Comparison of ENCODE assay signal across 1 cellular context in the genomic region with DNA sequence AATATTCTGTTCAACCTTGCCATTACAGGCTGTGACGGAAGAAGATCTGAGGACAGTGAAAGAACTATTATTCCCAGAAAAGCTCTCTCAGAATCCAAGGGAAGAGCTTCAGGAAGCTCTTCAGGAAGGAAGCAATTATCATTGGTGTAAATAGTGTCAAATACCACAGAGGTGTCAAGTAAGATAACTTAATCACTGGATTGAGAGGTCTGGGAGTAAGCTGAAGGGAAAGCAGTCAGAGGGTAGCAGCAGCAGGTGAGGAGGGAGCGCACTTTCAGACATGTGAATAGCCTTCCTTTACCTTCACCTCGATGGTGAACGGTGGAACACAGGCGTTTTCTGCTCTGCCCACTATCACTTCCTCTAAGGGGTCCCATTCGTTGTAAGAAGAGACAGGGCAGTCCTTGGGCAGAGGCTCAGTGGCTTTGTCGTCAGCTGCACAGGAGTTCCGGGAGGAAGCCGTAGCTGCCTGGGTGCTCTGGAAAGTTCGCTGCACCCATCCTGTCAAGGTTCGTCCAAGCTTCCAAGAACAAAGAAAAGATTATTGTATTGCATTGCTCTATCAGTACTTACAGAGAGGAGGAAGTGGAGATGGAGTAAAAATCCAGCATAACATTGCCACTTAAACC.
TF ChIP-seq lines count a peak whose summit lies in the region.

No MANE protein-coding gene starts in this region.

TF ChIP-seq in GM23338, 12 proteins besides CTCF, POLR2A, EP300 and RAD21 (continued from another document):
- TF ChIP-seq, protein P1, sequence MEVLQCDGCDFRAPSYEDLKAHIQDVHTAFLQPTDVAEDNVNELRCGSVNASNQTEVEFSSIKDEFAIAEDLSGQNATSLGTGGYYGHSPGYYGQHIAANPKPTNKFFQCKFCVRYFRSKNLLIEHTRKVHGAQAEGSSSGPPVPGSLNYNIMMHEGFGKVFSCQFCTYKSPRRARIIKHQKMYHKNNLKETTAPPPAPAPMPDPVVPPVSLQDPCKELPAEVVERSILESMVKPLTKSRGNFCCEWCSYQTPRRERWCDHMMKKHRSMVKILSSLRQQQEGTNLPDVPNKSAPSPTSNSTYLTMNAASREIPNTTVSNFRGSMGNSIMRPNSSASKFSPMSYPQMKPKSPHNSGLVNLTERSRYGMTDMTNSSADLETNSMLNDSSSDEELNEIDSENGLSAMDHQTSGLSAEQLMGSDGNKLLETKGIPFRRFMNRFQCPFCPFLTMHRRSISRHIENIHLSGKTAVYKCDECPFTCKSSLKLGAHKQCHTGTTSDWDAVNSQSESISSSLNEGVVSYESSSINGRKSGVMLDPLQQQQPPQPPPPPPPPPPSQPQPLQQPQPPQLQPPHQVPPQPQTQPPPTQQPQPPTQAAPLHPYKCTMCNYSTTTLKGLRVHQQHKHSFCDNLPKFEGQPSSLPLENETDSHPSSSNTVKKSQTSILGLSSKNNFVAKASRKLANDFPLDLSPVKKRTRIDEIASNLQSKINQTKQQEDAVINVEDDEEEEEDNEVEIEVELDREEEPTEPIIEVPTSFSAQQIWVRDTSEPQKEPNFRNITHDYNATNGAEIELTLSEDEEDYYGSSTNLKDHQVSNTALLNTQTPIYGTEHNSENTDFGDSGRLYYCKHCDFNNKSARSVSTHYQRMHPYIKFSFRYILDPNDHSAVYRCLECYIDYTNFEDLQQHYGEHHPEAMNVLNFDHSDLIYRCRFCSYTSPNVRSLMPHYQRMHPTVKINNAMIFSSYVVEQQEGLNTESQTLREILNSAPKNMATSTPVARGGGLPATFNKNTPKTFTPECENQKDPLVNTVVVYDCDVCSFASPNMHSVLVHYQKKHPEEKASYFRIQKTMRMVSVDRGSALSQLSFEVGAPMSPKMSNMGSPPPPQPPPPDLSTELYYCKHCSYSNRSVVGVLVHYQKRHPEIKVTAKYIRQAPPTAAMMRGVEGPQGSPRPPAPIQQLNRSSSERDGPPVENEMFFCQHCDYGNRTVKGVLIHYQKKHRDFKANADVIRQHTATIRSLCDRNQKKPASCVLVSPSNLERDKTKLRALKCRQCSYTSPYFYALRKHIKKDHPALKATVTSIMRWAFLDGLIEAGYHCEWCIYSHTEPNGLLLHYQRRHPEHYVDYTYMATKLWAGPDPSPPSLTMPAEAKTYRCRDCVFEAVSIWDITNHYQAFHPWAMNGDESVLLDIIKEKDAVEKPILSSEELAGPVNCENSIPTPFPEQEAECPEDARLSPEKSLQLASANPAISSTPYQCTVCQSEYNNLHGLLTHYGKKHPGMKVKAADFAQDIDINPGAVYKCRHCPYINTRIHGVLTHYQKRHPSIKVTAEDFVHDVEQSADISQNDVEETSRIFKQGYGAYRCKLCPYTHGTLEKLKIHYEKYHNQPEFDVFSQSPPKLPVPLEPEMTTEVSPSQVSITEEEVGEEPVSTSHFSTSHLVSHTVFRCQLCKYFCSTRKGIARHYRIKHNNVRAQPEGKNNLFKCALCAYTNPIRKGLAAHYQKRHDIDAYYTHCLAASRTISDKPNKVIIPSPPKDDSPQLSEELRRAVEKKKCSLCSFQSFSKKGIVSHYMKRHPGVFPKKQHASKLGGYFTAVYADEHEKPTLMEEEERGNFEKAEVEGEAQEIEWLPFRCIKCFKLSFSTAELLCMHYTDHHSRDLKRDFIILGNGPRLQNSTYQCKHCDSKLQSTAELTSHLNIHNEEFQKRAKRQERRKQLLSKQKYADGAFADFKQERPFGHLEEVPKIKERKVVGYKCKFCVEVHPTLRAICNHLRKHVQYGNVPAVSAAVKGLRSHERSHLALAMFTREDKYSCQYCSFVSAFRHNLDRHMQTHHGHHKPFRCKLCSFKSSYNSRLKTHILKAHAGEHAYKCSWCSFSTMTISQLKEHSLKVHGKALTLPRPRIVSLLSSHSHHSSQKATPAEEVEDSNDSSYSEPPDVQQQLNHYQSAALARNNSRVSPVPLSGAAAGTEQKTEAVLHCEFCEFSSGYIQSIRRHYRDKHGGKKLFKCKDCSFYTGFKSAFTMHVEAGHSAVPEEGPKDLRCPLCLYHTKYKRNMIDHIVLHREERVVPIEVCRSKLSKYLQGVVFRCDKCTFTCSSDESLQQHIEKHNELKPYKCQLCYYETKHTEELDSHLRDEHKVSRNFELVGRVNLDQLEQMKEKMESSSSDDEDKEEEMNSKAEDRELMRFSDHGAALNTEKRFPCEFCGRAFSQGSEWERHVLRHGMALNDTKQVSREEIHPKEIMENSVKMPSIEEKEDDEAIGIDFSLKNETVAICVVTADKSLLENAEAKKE (CRISPR knock-in tag; IDR thresholded peaks at IDR 0.05): no peak
- no peak for TF ChIP-seq ZNF331 (CRISPR knock-in tag; IDR thresholded peaks at IDR 0.05; ENCODE audit: low read depth)
- TF ChIP-seq POLR2AphosphoS5 (IDR thresholded peaks at IDR 0.05; ENCODE audit: low read depth): no peak
- no peak for TF ChIP-seq ZNF114 (CRISPR knock-in tag; IDR thresholded peaks at IDR 0.05)
